ENCODE assay signal across 10 cellular contexts in genomic region chr10:25094590-25094989, GRCh38.
"Had no signal": no experiment of that assay in that cellular context is flagged by ENCODE, and none has a peak within 500 bp of the region (broad histone marks: within the 10 kb centered on the region; RNA-seq: fewer than 3 reads in every experiment).

No MANE protein-coding gene starts in this region.

- H3K27ac Mint-ChIP-seq: HFFc6 had no signal

- H3K27ac ChIP-seq: GM23248, HL-60, KMS-11 had no signal

- H3K36me3 ChIP-seq: HAP-1 had no signal

- H3K4me3 ChIP-seq: GM23248, HAP-1 had no signal

- H3K4me2 ChIP-seq: KMS-11 had no signal

- DNase-seq: GM23248, GOT3, H7, HFFc6, IMR-90, Karpas-422, KBM-7 had no signal

- H3K9ac ChIP-seq: GM23248, KMS-11 had no signal

- H3K4me1 ChIP-seq: HAP-1 had no signal

- H3K4me3 Mint-ChIP-seq: HFFc6 had no signal

- H2AFZ ChIP-seq: GM23248 had no signal
